ENCODE assay signal across 8 cellular contexts in the genomic region with DNA sequence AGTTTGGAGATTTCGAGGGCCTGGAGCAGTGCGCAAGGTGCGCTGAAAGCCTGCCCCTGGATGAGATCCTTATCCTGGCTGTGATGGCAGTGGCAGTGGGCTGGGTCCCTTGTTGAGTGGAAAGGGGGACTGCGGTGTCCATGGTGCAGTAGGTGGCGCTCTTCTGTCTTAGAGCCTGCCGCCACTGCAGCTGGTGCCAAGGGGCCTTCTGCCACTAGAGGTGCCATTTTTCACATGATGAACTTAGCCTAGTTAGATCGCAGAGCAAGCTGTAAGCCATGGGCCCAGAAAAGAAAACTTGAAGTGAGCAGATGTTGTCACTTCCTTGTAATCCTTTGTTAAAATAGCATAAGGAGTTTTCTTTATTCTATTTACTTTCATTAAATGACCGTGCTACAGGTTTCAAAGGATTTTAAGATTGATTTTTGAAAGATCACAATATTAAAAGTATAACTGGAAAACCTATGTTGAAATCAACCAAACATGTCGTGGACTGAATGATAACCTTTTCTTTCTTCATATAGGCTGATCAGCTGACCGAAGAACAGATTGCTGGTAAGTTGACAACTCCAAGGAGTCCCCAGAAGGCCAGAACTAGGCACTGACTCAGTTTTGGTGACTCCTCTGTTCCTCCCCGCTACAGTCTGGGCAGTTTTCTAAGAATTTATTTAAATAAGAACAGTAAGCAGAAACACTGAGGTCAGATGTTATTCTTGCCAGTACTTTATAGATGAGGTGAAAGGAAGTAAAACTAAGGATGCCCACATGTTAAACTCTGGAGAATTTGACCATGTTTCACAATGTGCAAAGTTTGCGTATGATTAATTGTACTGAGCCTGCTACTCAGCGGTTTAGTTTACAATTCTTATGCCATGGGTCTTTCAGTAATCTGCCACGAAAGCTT. TPM values are rescaled to one million over a fixed set of nuclear protein-coding genes. Genes with fewer than 3 reads are reported as not detected.
DNase-seq lines count a peak whose midpoint lies in the region; ATAC-seq and TF ChIP-seq lines count a peak whose summit lies in the region.

No MANE protein-coding gene starts in this region.

- peak overlapping the region; percentile 97 for H3K4me3 Mint-ChIP-seq in activated CD4-positive, alpha-beta T cell treated with anti-CD3 and anti-CD28 coated beads for 36 hours
- H3K4me3 Mint-ChIP-seq in chondrocyte (ENCODE audit: unreplicated experiment): peak overlapping the region; percentile 86

- H3K9me3 ChIP-seq in left lung: no peaks in the 10 kb centered on the region

- no peaks in the 10 kb centered on the region for H3K27me3 Mint-ChIP-seq in activated CD4-positive, alpha-beta T cell treated with anti-CD3 and anti-CD28 coated beads for 36 hours
- no peaks in the 10 kb centered on the region for H3K27me3 Mint-ChIP-seq in chondrocyte (ENCODE audit: low read depth)

- H3K9me3 Mint-ChIP-seq in activated CD4-positive, alpha-beta T cell treated with anti-CD3 and anti-CD28 coated beads for 36 hours (ENCODE audit: low read depth): no peaks in the 10 kb centered on the region
- H3K9me3 Mint-ChIP-seq in chondrocyte (ENCODE audit: low read depth): no peaks in the 10 kb centered on the region

- no peaks in the 10 kb centered on the region for H3K27me3 ChIP-seq in left lung

- H3K4me3 ChIP-seq in left lung: peak overlapping the region; percentile 95 to 99

- DNase-seq in Ammon's horn (ENCODE audit: low spot score) (peak; percentile 98), NCI-H460 (ENCODE audit: extremely low read depth, low read depth) (peak; percentile 94), chondrocyte (ENCODE audit: low spot score) (no peak), left lung (peak; percentile 92)
- peak; percentile 93 for DNase-seq in activated CD4-positive, alpha-beta T cell treated with anti-CD3 and anti-CD28 coated beads for 36 hours
- peak; percentile 89 for DNase-seq in stimulated activated CD4-positive, alpha-beta T cell treated with anti-CD3 and anti-CD28 coated beads, Interleukin-1b, Interleukin-23, amount 100 ng/mL, for 48 hours

- CTCF ChIA-PET in activated CD4-positive, alpha-beta T cell treated with anti-CD3 and anti-CD28 coated beads for 36 hours (lab: Charles Lee): interaction anchor here (0.7 to 2.7 kb wide), 21 partner anchors 9 to 369 kb away, joined by 3 to 17 read pairs (median 4); partner anchors contain the start of gene NRDE2

- H3K36me3 Mint-ChIP-seq in activated CD4-positive, alpha-beta T cell treated with anti-CD3 and anti-CD28 coated beads for 36 hours (ENCODE audit: low read depth): peaks cover 54% of the 10 kb centered on the region
- peaks cover 36% of the 10 kb centered on the region for H3K36me3 Mint-ChIP-seq in chondrocyte (ENCODE audit: low read depth)

- POLR2A ChIA-PET in activated CD4-positive, alpha-beta T cell treated with anti-CD3 and anti-CD28 coated beads for 36 hours (lab: Charles Lee): interaction anchor here (0.6 to 1.9 kb wide), 6 partner anchors 16 to 285 kb away, joined by 3 to 17 read pairs (median 6); no protein-coding TSS in a partner anchor

- H3K27ac Mint-ChIP-seq in activated CD4-positive, alpha-beta T cell treated with anti-CD3 and anti-CD28 coated beads for 36 hours: peak overlapping the region; percentile 95
- peak overlapping the region; percentile 81 for H3K27ac Mint-ChIP-seq in chondrocyte (ENCODE audit: unreplicated experiment)

- ATAC-seq in GM19043 (IDR thresholded peaks at IDR 0.05; ENCODE audit: low read depth, unreplicated experiment): peak; percentile 44
- peak; percentile 42 for ATAC-seq in HG03432 (IDR thresholded peaks at IDR 0.05; ENCODE audit: unreplicated experiment)
- peak; percentile 62 for ATAC-seq in activated CD4-positive, alpha-beta T cell treated with anti-CD3 and anti-CD28 coated beads for 36 hours
- peak; percentile 78 for ATAC-seq in left lung

- peaks cover 0 to 50% of the 10 kb centered on the region in 2 donors for H3K36me3 ChIP-seq in left lung

- H3K4me1 Mint-ChIP-seq in activated CD4-positive, alpha-beta T cell treated with anti-CD3 and anti-CD28 coated beads for 36 hours: peaks cover 53% of the 10 kb centered on the region
- peaks cover 34% of the 10 kb centered on the region for H3K4me1 Mint-ChIP-seq in chondrocyte (ENCODE audit: low read depth)

- intact Hi-C loops in activated CD4-positive, alpha-beta T cell treated with anti-CD3 and anti-CD28 coated beads for 36 hours (cut with DNase I, micrococcal nuclease): loop anchor here (1.0 to 10.0 kb wide), 14 partner anchors 67 to 1115 kb away; partner anchors contain the start of genes CCDC88C (in 1 of the 2), FOXN3 (in 1 of the 2), PPP4R3A (in 1 of the 2) and PSMC1 (in 1 of the 2)
- intact Hi-C loops in left lung (cut with DNase I): loop anchor here in 1 of 2 donors (10.0 kb wide), 1 partner anchor 115 kb away; no protein-coding TSS in a partner anchor

- TF ChIP-seq CTCF in chondrocyte (IDR thresholded peaks at IDR 0.05): peak; percentile 100
- TF ChIP-seq CTCF in left lung (IDR thresholded peaks at IDR 0.05): peak; percentile 96 to 100

- H3K27ac ChIP-seq in left lung: peak overlapping the region; percentile 89 to 96

- peaks cover 25 to 57% of the 10 kb centered on the region in 2 donors for H3K4me1 ChIP-seq in left lung

RNA-seq across cellular contexts. Expression of gene CALM1, which starts 3.0 kb away (rescaled TPM):
- 672 and 721 TPM in 2 replicates for total RNA-seq in NCI-H460 (2014; rRNA removed; shearing (Covaris generic))
- polyA plus RNA-seq in NCI-H460 (2014; cell fraction: nucleus; rRNA removed): 488 and 562 TPM in 2 replicates
- total RNA-seq in activated CD4-positive, alpha-beta T cell treated with anti-CD3 and anti-CD28 coated beads for 36 hours: 100 to 1,000 TPM; 510 to 518 TPM
- 236 to 273 TPM (median 270 TPM) in 3 replicates for total RNA-seq in chondrocyte
- 100 to 1,000 TPM; 553 to 556 TPM for total RNA-seq in left lung
